Comparison of ENCODE assay signal across 9 cellular contexts in genomic region chr19:11598103-11598483, GRCh38. TPM values are rescaled to one million over a fixed set of nuclear protein-coding genes. Genes with fewer than 3 reads are reported as not detected.
DNase-seq lines count a peak whose midpoint lies in the region; ATAC-seq and TF ChIP-seq lines count a peak whose summit lies in the region.
"Had no signal": no experiment of that assay in that cellular context is flagged by ENCODE, and none has a peak within 500 bp of the region (broad histone marks: within the 10 kb centered on the region; RNA-seq: fewer than 3 reads in every experiment).

No MANE protein-coding gene starts in this region.

- intact Hi-C loops in CD8-positive, alpha-beta T cell (cut with DNase I, micrococcal nuclease): loop anchor here in 1 of 2 experiments (5.0 kb wide), 1 partner anchor 216 kb away; the partner anchor contains the start of gene EPOR
- intact Hi-C loops in OCI-LY7 (cut with micrococcal nuclease; ENCODE audit: unreplicated experiment) (no loop called here), posterior cingulate gyrus (cut with DNase I) (no loop called here)

- no peaks in the 10 kb centered on the region for H3K27me3 ChIP-seq in CD8-positive, alpha-beta T cell (ENCODE audit: insufficient read depth, low read length)
- H3K27me3 ChIP-seq in osteoblast (ENCODE audit: insufficient read depth, low read length): no peaks in the 10 kb centered on the region

- H3K4me3 Mint-ChIP-seq in CD8-positive, alpha-beta T cell: peak overlapping the region; percentile 88

- DNase-seq in CD8-positive, alpha-beta T cell: no peak
- no peak for DNase-seq in OCI-LY7 (ENCODE audit: low spot score)
- no peak for DNase-seq in epithelial cell of esophagus (ENCODE audit: low read depth)
- no peak for DNase-seq in osteoblast (ENCODE audit: insufficient read length, low spot score, missing footprints)
- DNase-seq in NCI-H1930 (lab: John Stamatoyannopoulos, UW): no peak
- DNase-seq in caudate nucleus (lab: John Stamatoyannopoulos, UW): no peak
- DNase-seq in posterior cingulate gyrus: no peak

- H3K9me2 ChIP-seq in OCI-LY7 (ENCODE audit: insufficient read depth, low read length): no peaks in the 10 kb centered on the region

- H3K4me1 ChIP-seq in CD8-positive, alpha-beta T cell (ENCODE audit: insufficient read depth, low read length): peaks cover 16% of the 10 kb centered on the region
- H3K4me1 ChIP-seq in OCI-LY7 (ENCODE audit: insufficient read depth, low read length, poor library complexity, severe bottlenecking) (peaks cover 37% of the 10 kb centered on the region), osteoblast (ENCODE audit: insufficient read depth, low read length) (peaks cover 8% of the 10 kb centered on the region)

- H3K27ac ChIP-seq in CD8-positive, alpha-beta T cell (ENCODE audit: low read depth, low read length): peak overlapping the region; percentile 89
- H3K27ac ChIP-seq in OCI-LY7 (ENCODE audit: low read depth, low read length, poor library complexity, severe bottlenecking) (peak overlapping the region; percentile 44), osteoblast (ENCODE audit: low read depth, low read length) (peak overlapping the region; percentile 97), caudate nucleus (ENCODE audit: low read depth, low read length) (no peak overlapping the region)

- no peak for ATAC-seq in CD8-positive, alpha-beta T cell
- ATAC-seq in HG02938 (IDR thresholded peaks at IDR 0.05; ENCODE audit: unreplicated experiment): no peak

- peaks cover 35% of the 10 kb centered on the region for H3K4me1 Mint-ChIP-seq in CD8-positive, alpha-beta T cell (ENCODE audit: low read depth)

- H3K27me3 Mint-ChIP-seq in CD8-positive, alpha-beta T cell (ENCODE audit: low read depth): no peaks in the 10 kb centered on the region

- H3K79me2 ChIP-seq in OCI-LY7 (ENCODE audit: insufficient read depth, low read depth, low read length) (peaks cover 12% of the 10 kb centered on the region; the same call in 1 of the 2 replicates), osteoblast (ENCODE audit: insufficient read depth, low read length) (peaks cover 57% of the 10 kb centered on the region)

- no peaks in the 10 kb centered on the region for H3K36me3 ChIP-seq in CD8-positive, alpha-beta T cell (ENCODE audit: insufficient read depth, low read length)
- H3K36me3 ChIP-seq in OCI-LY7 (ENCODE audit: insufficient read depth, low read length) (0 out of 2 replicates have a peak, but pooled peaks cover 5% of the 10 kb centered on the region), osteoblast (ENCODE audit: insufficient read depth, low read length) (peaks cover 14% of the 10 kb centered on the region)

- TF ChIP-seq CTCF in CD8-positive, alpha-beta T cell (IDR thresholded peaks at IDR 0.05): no peak
- TF ChIP-seq CTCF in OCI-LY7 (conservative IDR thresholded peaks at IDR 0.05; ENCODE audit: low read length): no peak
- no peak for TF ChIP-seq CTCF in epithelial cell of esophagus (IDR thresholded peaks at IDR 0.05; ENCODE audit: insufficient read depth, low read depth, low read length, missing control alignments)
- no peak for TF ChIP-seq CTCF in osteoblast (IDR thresholded peaks at IDR 0.05; ENCODE audit: extremely low read depth, low read depth, low read length)

- H2AFZ ChIP-seq in OCI-LY7 (ENCODE audit: low read length) (peak overlapping the region; percentile 62), osteoblast (ENCODE audit: low read length) (peak overlapping the region; percentile 95)

- H3K4me2 ChIP-seq in OCI-LY7 (ENCODE audit: low read length) (peak overlapping the region; percentile 100), osteoblast (ENCODE audit: insufficient read depth, low read length) (peak overlapping the region; percentile 87)

- TSS peak; percentile 73 for BruUV-seq in OCI-LY7 (replicated peaks; lab: Mats Ljungman, UMichigan)

- H3K36me3 Mint-ChIP-seq in CD8-positive, alpha-beta T cell: peaks cover 6% of the 10 kb centered on the region

- CTCF ChIA-PET in CD8-positive, alpha-beta T cell (lab: Charles Lee): no interaction called here
- CTCF ChIA-PET in OCI-LY7 (lab: Charles Lee; ENCODE audit: unreplicated experiment): no interaction called here

- peak overlapping the region; percentile 89 for H3K27ac Mint-ChIP-seq in CD8-positive, alpha-beta T cell

- peak overlapping the region; percentile 97 for H3K4me3 ChIP-seq in CD8-positive, alpha-beta T cell (ENCODE audit: low read depth, low read length)
- H3K4me3 ChIP-seq in OCI-LY7 (ENCODE audit: low read depth, low read length, poor library complexity, severe bottlenecking) (peak overlapping the region; percentile 90), epithelial cell of esophagus (ENCODE audit: low read length) (peak overlapping the region; percentile 95), osteoblast (ENCODE audit: insufficient read depth, low read length) (peak overlapping the region; percentile 99)

- H3K9me3 Mint-ChIP-seq in CD8-positive, alpha-beta T cell: no peaks in the 10 kb centered on the region

- POLR2A ChIA-PET in CD8-positive, alpha-beta T cell (lab: Charles Lee): interaction anchor here (0.9 to 1.4 kb wide), 2 partner anchors 13 to 39 kb away, joined by 3 to 5 read pairs; partner anchors contain the start of gene ELOF1
- POLR2A ChIA-PET in OCI-LY7 (lab: Charles Lee): interaction anchor here (0.8 kb wide), 1 partner anchor 54 kb away, joined by 4 read pairs; no protein-coding TSS in a partner anchor

- H4K20me1 ChIP-seq in OCI-LY7 (ENCODE audit: insufficient read depth, low read length) (no peaks in the 10 kb centered on the region), osteoblast (ENCODE audit: insufficient read depth, low read length) (peaks cover 21% of the 10 kb centered on the region)

- H3K9me3 ChIP-seq in CD8-positive, alpha-beta T cell (ENCODE audit: low read length): no peaks in the 10 kb centered on the region
- H3K9me3 ChIP-seq in OCI-LY7 (ENCODE audit: low read length) (no peaks in the 10 kb centered on the region), osteoblast (ENCODE audit: low read depth, low read length) (no peaks in the 10 kb centered on the region)

RNA-seq across cellular contexts. Expression of gene ZNF627, which starts 0.8 kb away (rescaled TPM):
- total RNA-seq in CD8-positive, alpha-beta T cell: 10 to 100 TPM; 10.7 to 11.0 TPM
- total RNA-seq in OCI-LY7 (2014; rRNA removed; shearing (Covaris generic)): 8.0 and 11.0 TPM in 2 replicates
- total RNA-seq in OCI-LY7 (2022) (16.0 and 16.8 TPM in 2 replicates), osteoblast (18.9 and 20.3 TPM in 2 replicates)

RNA-seq across cellular contexts. Expression of gene ACP5, which starts 20.6 kb away (rescaled TPM):
- 10 to 100 TPM; 10.6 to 13.5 TPM for total RNA-seq in CD8-positive, alpha-beta T cell
- 13.3 and 21.6 TPM in 2 replicates for total RNA-seq in OCI-LY7 (2014; rRNA removed; shearing (Covaris generic))
- total RNA-seq in OCI-LY7 (2022): 16.3 and 17.4 TPM in 2 replicates
- 0.59 and 2.5 TPM in 2 replicates for total RNA-seq in osteoblast

RNA-seq across cellular contexts. Expression of gene ELOF1, which starts 39.1 kb away (rescaled TPM):
- total RNA-seq in CD8-positive, alpha-beta T cell: 10 to 100 TPM; 40.3 to 41.0 TPM
- total RNA-seq in OCI-LY7 (2014; rRNA removed; shearing (Covaris generic)): 48.9 and 60.5 TPM in 2 replicates
- total RNA-seq in OCI-LY7 (2022) (69.0 and 73.2 TPM in 2 replicates), osteoblast (31.2 and 42.0 TPM in 2 replicates)

RNA-seq across cellular contexts. Expression of gene CNN1, which starts 59.4 kb away (rescaled TPM):
- total RNA-seq in CD8-positive, alpha-beta T cell: not detected
- not detected in 2 replicates for total RNA-seq in OCI-LY7 (2014; rRNA removed; shearing (Covaris generic))
- total RNA-seq in OCI-LY7 (2022): not detected in 2 replicates
- 7.1 and 9.8 TPM in 2 replicates for total RNA-seq in osteoblast
- total RNA-seq: T-helper 1 cell treated with Interleukin-12 subunit alpha and Interleukin-12 subunit beta and Interleukin-4 antibody, amounts not matched to agents 30 ng/mL and 1 ng/mL, for 36 hours had no signal
